Comparison of ENCODE assay signal across 30 cellular contexts in the genomic region with DNA sequence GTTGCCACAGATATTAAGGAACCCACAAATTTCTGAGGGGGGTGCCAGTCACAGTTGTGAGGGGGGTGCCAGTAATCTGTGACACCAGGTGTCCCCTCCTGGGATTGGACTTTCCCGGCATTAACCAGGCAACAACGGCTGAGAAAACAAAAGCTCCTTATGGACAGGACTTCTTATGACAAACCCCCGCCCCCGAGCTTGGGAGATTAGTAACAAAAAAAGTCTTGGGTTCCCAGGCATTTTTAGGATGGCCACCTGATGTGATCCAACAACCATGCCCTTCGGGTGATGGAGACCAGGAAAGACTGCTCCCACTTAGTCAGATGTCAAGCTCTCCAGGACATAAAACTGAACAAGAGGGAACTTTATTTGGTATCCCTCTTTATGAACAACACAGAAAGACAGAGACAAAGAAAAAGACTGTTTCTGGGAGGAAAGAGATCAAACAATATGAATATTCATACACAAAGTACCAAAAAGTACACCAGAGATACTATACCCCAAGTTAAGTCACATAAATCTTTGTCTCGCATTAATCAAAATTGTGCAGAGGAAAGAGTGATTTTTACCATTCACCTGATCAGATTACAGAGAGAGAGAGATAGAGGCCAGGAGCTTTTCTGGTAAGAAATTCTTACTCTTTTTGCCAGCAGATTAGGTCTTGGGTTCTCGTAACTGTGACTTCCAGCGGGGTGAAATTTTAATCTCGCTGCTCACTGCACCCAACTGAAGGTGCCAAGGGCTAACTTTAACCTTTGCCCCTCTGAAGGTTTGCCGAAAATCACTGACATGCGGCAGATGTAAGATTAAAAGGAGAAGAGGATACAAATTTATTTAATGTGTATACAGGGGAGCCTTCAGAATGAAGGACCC.
DNase-seq lines count a peak whose midpoint lies in the region; ATAC-seq, FAIRE-seq and TF ChIP-seq lines count a peak whose summit lies in the region.
"Had no signal": no experiment of that assay in that cellular context is flagged by ENCODE, and none has a peak within 500 bp of the region (broad histone marks: within the 10 kb centered on the region; RNA-seq: fewer than 3 reads in every experiment).

No MANE protein-coding gene starts in this region.

- DNase-seq in NCI-H524 treated with DMSO at 0.1 percent for 48 hours (lab: John Stamatoyannopoulos, UW) (peak; percentile 41), K562 (ENCODE audit: extremely low read depth in 1 of 4, low spot score in 3 of 4) (no peak), naive B cell (no peak), KBM-7 (no peak), dedifferentiated amniotic fluid mesenchymal stem cell (ENCODE audit: extremely low spot score) (no peak)
- DNase-seq in activated CD8-positive, alpha-beta memory T cell treated with anti-CD3 and anti-CD28 coated beads for 24 hours: no peak
- DNase-seq: activated CD4-positive, alpha-beta memory T cell treated with anti-CD3 and anti-CD28 coated beads, Interleukin-2, amount 10 ng/mL, durations not matched to agents 7 days and 5 days; activated CD4-positive, alpha-beta T cell treated with anti-CD3 and anti-CD28 coated beads for 1 hour; activated T-cell treated with anti-CD3 and anti-CD28 coated beads for 4 hours; anterior cingulate cortex; CD8-positive, alpha-beta T cell; DMS 273 treated with DMSO at 0.1 percent for 48 hours; effector memory CD8-positive, alpha-beta T cell; foreskin keratinocyte; H7; mesenchymal stem cell; NCI-H1048; NCI-H187; NCI-H2171; NCI-H510A treated with DMSO at 0.1 percent for 48 hours; nucleus accumbens; psoas muscle; T-helper 1 cell had no signal

- H3K9ac ChIP-seq in K562 (ENCODE audit: insufficient read depth in 1 of 2, low read depth in 2 of 2, low read length in 2 of 2): no peak overlapping the region

- H2AFZ ChIP-seq in K562 (ENCODE audit: low read depth, low read length): no peak overlapping the region

- CTCF ChIA-PET in K562 (lab: Yijun Ruan, JAX; ENCODE audit: low intra/inter-chr PET ratio): no interaction called here

- FAIRE-seq in G401.6 (lab: Jason Lieb, UNC) (peak; percentile 98), K562 (lab: Jason Lieb, UNC) (no peak)
- FAIRE-seq: A549, colon had no signal

- no peaks in the 10 kb centered on the region for H3K4me1 ChIP-seq in K562 (replicated peaks in 1 of 2; ENCODE audit: control insufficient read depth in 2 of 2, insufficient read depth in 2 of 2, low read length in 2 of 2)
- H3K4me1 ChIP-seq: A549, psoas muscle, SJSA1 had no signal

- under 1% methylated on average over 11 of the region's 11 CpGs for WGBS in K562 (ENCODE audit: insufficient coverage, low coverage, missing lambda C conversion rate)

- H3K9me3 ChIP-seq in K562 (replicated peaks; ENCODE audit: control insufficient read depth, insufficient read depth, low read depth, low read length): no peaks in the 10 kb centered on the region
- H3K9me3 ChIP-seq: A549, psoas muscle, SJSA1 had no signal

- in situ Hi-C loops in K562 (cut with MboI): no loop called here
- in situ Hi-C loops in KBM-7 (cut with MboI; ENCODE audit: low pct_unique_long_range_greater_than_20kb, low sequenced_read_pairs): no loop called here

- no peaks in the 10 kb centered on the region for H3K27me3 Mint-ChIP-seq in naive B cell
- H3K27me3 Mint-ChIP-seq: activated CD4-positive, alpha-beta memory T cell treated with anti-CD3 and anti-CD28 coated beads, Interleukin-2, amount 10 ng/mL, durations not matched to agents 7 days and 5 days; activated naive CD8-positive, alpha-beta T cell; effector memory CD8-positive, alpha-beta T cell; stimulated activated naive CD8-positive, alpha-beta T cell treated with anti-CD3 and anti-CD28 coated beads, Interleukin-15, Interleukin-2, amounts not matched to agents 100 ng/mL and 50 ng/mL, for 24 hours had no signal

- H3K79me2 ChIP-seq in K562 (ENCODE audit: control insufficient read depth, insufficient read depth, low read length): no peaks in the 10 kb centered on the region

- TF ChIP-seq EP300 in K562 (IDR thresholded peaks at IDR 0.05; ENCODE audit: low read length): no peak

- ATAC-seq in K562: no peak
- no peak for ATAC-seq in naive B cell (ENCODE audit: low read depth in 2 of 2)
- ATAC-seq in HG02610 (IDR thresholded peaks at IDR 0.05; ENCODE audit: unreplicated experiment): no peak
- ATAC-seq: A549; CD8-positive, alpha-beta T cell; effector memory CD8-positive, alpha-beta T cell; foreskin keratinocyte; psoas muscle had no signal

- H3K4me3 Mint-ChIP-seq in naive B cell: peak overlapping the region in 1 of 8 donors; percentile 6
- H3K4me3 Mint-ChIP-seq: activated CD4-positive, alpha-beta memory T cell treated with anti-CD3 and anti-CD28 coated beads, Interleukin-2, amount 10 ng/mL, durations not matched to agents 7 days and 5 days; activated naive CD8-positive, alpha-beta T cell; CD8-positive, alpha-beta T cell; effector memory CD8-positive, alpha-beta T cell; stimulated activated naive CD8-positive, alpha-beta T cell treated with anti-CD3 and anti-CD28 coated beads, Interleukin-15, Interleukin-2, amounts not matched to agents 100 ng/mL and 50 ng/mL, for 24 hours had no signal

- TF ChIP-seq RAD21 in K562 (CRISPR knock-in tag; conservative IDR thresholded peaks at IDR 0.05 in 1 of 2, IDR thresholded peaks at IDR 0.05 in 1 of 2): no peak

- TF ChIP-seq POLR2A in K562 (conservative IDR thresholded peaks at IDR 0.05): no peak

- H3K9me1 ChIP-seq in K562 (ENCODE audit: control insufficient read depth, insufficient read depth, low read length): no peaks in the 10 kb centered on the region

- no peak for TF ChIP-seq CTCF in K562 (IDR thresholded peaks at IDR 0.05 in 2 of 3, conservative IDR thresholded peaks at IDR 0.05 in 1 of 3; ENCODE audit: insufficient read depth in 2 of 3, low read depth in 1 of 3, low read length in 3 of 3)

- peaks cover 0 to 5% of the 10 kb centered on the region in 2 experiments; a peak in 2 of 5 replicates for H3K27me3 ChIP-seq in K562 (ENCODE audit: control insufficient read depth in 2 of 2, insufficient read depth in 2 of 2, low read length in 2 of 2)
- H3K27me3 ChIP-seq: foreskin keratinocyte, SJSA1 had no signal

- no peak overlapping the region for H3K27ac ChIP-seq in K562 (ENCODE audit: extremely low read depth, low read depth, low read length)
- H3K27ac ChIP-seq: A549, foreskin keratinocyte, psoas muscle, SJSA1 had no signal

- no peaks in the 10 kb centered on the region for H3K36me3 ChIP-seq in K562 (ENCODE audit: control insufficient read depth, insufficient read depth, low read length)
- H3K36me3 ChIP-seq: SJSA1 had no signal

- no TSS peak for BruUV-seq in K562 (replicated peaks; lab: Mats Ljungman, UMichigan)

- peaks cover 0 to 4% (median 0%) of the 10 kb centered on the region in 7 donors for H3K9me3 Mint-ChIP-seq in naive B cell
- H3K9me3 Mint-ChIP-seq: activated CD4-positive, alpha-beta memory T cell treated with anti-CD3 and anti-CD28 coated beads, Interleukin-2, amount 10 ng/mL, durations not matched to agents 7 days and 5 days; CD8-positive, alpha-beta T cell had no signal

- POLR2A ChIA-PET in K562 (lab: Yijun Ruan, JAX): interaction anchor here (0.7 kb wide), 1 partner anchor 15 kb away, joined by 3 read pairs; no protein-coding TSS in a partner anchor

- intact Hi-C loops in K562 (cut with micrococcal nuclease): no loop called here

- peak overlapping the region; percentile 30 to 92 (median 84) for H3K27ac Mint-ChIP-seq in naive B cell
- H3K27ac Mint-ChIP-seq: activated CD4-positive, alpha-beta memory T cell treated with anti-CD3 and anti-CD28 coated beads, Interleukin-2, amount 10 ng/mL, durations not matched to agents 7 days and 5 days; activated naive CD8-positive, alpha-beta T cell; CD8-positive, alpha-beta T cell; effector memory CD8-positive, alpha-beta T cell; stimulated activated naive CD8-positive, alpha-beta T cell treated with anti-CD3 and anti-CD28 coated beads, Interleukin-15, Interleukin-2, amounts not matched to agents 100 ng/mL and 50 ng/mL, for 24 hours had no signal

- H3K36me3 Mint-ChIP-seq in naive B cell: no peaks in the 10 kb centered on the region
- H3K36me3 Mint-ChIP-seq: activated naive CD8-positive, alpha-beta T cell; CD8-positive, alpha-beta T cell had no signal

- H3K4me2 ChIP-seq in K562 (ENCODE audit: insufficient read depth, low read length): no peak overlapping the region
- H3K4me2 ChIP-seq: A549 had no signal

- H3K4me3 ChIP-seq in K562: no peak overlapping the region
- H3K4me3 ChIP-seq: A549, psoas muscle, SJSA1 had no signal

- peaks cover 32 to 63% (median 41%) of the 10 kb centered on the region in 3 donors for H3K4me1 Mint-ChIP-seq in naive B cell
- H3K4me1 Mint-ChIP-seq: activated CD4-positive, alpha-beta memory T cell treated with anti-CD3 and anti-CD28 coated beads, Interleukin-2, amount 10 ng/mL, durations not matched to agents 7 days and 5 days had no signal

- no peaks in the 10 kb centered on the region for H4K20me1 ChIP-seq in K562 (replicated peaks; ENCODE audit: control insufficient read depth, insufficient read depth, low read length)

TF ChIP-seq in K562, 482 proteins besides CTCF, POLR2A, EP300 and RAD21 (continues in another document):
- TF ChIP-seq, protein P1, sequence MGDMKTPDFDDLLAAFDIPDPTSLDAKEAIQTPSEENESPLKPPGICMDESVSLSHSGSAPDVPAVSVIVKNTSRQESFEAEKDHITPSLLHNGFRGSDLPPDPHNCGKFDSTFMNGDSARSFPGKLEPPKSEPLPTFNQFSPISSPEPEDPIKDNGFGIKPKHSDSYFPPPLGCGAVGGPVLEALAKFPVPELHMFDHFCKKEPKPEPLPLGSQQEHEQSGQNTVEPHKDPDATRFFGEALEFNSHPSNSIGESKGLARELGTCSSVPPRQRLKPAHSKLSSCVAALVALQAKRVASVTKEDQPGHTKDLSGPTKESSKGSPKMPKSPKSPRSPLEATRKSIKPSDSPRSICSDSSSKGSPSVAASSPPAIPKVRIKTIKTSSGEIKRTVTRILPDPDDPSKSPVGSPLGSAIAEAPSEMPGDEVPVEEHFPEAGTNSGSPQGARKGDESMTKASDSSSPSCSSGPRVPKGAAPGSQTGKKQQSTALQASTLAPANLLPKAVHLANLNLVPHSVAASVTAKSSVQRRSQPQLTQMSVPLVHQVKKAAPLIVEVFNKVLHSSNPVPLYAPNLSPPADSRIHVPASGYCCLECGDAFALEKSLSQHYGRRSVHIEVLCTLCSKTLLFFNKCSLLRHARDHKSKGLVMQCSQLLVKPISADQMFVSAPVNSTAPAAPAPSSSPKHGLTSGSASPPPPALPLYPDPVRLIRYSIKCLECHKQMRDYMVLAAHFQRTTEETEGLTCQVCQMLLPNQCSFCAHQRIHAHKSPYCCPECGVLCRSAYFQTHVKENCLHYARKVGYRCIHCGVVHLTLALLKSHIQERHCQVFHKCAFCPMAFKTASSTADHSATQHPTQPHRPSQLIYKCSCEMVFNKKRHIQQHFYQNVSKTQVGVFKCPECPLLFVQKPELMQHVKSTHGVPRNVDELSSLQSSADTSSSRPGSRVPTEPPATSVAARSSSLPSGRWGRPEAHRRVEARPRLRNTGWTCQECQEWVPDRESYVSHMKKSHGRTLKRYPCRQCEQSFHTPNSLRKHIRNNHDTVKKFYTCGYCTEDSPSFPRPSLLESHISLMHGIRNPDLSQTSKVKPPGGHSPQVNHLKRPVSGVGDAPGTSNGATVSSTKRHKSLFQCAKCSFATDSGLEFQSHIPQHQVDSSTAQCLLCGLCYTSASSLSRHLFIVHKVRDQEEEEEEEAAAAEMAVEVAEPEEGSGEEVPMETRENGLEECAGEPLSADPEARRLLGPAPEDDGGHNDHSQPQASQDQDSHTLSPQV (IDR thresholded peaks at IDR 0.05): no peak
- TF ChIP-seq ZNF174 (CRISPR knock-in tag; IDR thresholded peaks at IDR 0.05): no peak
